10 cellular contexts compared by ENCODE assay signal in the genomic region with DNA sequence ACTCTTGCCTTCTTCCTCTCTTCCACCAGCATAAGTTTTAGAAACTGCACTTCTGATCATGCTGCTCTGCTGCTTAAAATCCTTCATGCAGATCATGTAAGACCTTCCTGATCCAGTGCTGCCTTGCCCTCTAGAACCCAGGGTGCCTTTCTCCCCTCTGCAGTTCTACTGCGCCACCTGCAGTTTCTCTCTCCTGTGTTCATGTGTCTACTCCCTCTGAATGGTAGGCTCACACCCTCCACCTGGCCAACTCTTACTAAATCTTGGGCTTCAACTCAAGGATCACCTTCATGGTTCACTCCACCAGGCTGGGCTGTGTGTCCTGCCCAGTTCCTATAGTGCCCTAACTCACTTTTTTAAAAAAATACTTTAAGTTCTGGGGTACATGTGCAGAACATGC.
DNase-seq lines count a peak whose midpoint lies in the region; ATAC-seq and TF ChIP-seq lines count a peak whose summit lies in the region.
"Had no signal": no experiment of that assay in that cellular context is flagged by ENCODE, and none has a peak within 500 bp of the region (broad histone marks: within the 10 kb centered on the region; RNA-seq: fewer than 3 reads in every experiment).

No MANE protein-coding gene starts in this region.

- peak; percentile 59 for DNase-seq in activated naive CD4-positive, alpha-beta T cell treated with anti-CD3 and anti-CD28 coated beads, Interleukin-2, amount 10 ng/mL, durations not matched to agents 7 days and 5 days
- DNase-seq in activated naive CD4-positive, alpha-beta T cell treated with anti-CD3 and anti-CD28 coated beads, Interleukin-2, amount 50 U/mL, for 72 hours (ENCODE audit: low spot score in 2 of 2) = no peak
- DNase-seq in OCI-LY7 (ENCODE audit: low spot score) (peak; percentile 78), brain microvascular endothelial cell (no peak), NCI-H2196 (lab: John Stamatoyannopoulos, UW; ENCODE audit: unreplicated experiment) (no peak), ascending aorta (ENCODE audit: low spot score in 2 of 2) (no peak)
- DNase-seq in stimulated activated CD8-positive, alpha-beta memory T cell treated with anti-CD3 and anti-CD28 coated beads, Interleukin-4, amount 100 ng/mL, for 48 hours = peak; percentile 64
- DNase-seq: NCI-H2029 had no signal

- peaks cover 3% of the 10 kb centered on the region for H3K27me3 Mint-ChIP-seq in activated naive CD4-positive, alpha-beta T cell treated with anti-CD3 and anti-CD28 coated beads, Interleukin-2, amount 10 ng/mL, durations not matched to agents 7 days and 5 days

- TF ChIP-seq POLR2A in gastroesophageal sphincter (IDR thresholded peaks at IDR 0.05) = no peak

- H3K9me3 ChIP-seq in OCI-LY7 (ENCODE audit: low read length) (no peaks in the 10 kb centered on the region), gastroesophageal sphincter (no peaks in the 10 kb centered on the region), ascending aorta (no peaks in the 10 kb centered on the region)

- H3K4me3 ChIP-seq in OCI-LY7 (ENCODE audit: low read depth, low read length, poor library complexity, severe bottlenecking) (no peak overlapping the region), brain microvascular endothelial cell (ENCODE audit: low read depth, low read length) (no peak overlapping the region), gastroesophageal sphincter (no peak overlapping the region), ascending aorta (no peak overlapping the region)

- peaks cover 66% of the 10 kb centered on the region for H3K4me1 Mint-ChIP-seq in activated naive CD4-positive, alpha-beta T cell treated with anti-CD3 and anti-CD28 coated beads, Interleukin-2, amount 10 ng/mL, durations not matched to agents 7 days and 5 days

- intact Hi-C loops in OCI-LY7 (cut with micrococcal nuclease; ENCODE audit: unreplicated experiment) = loop anchor here (1.0 kb wide), 1 partner anchor 124 kb away; no protein-coding TSS in a partner anchor
- intact Hi-C loops in ascending aorta (cut with DNase I) = no loop called here

- TF ChIP-seq CTCF in OCI-LY7 (conservative IDR thresholded peaks at IDR 0.05; ENCODE audit: low read length) = peak; percentile 82
- TF ChIP-seq CTCF in brain microvascular endothelial cell (IDR thresholded peaks at IDR 0.05; ENCODE audit: low read depth, low read length, missing control alignments) = peak; percentile 6
- no peak for TF ChIP-seq CTCF in gastroesophageal sphincter (IDR thresholded peaks at IDR 0.05)
- no peak for TF ChIP-seq CTCF in ascending aorta (IDR thresholded peaks at IDR 0.05)

- peak overlapping the region; percentile 64 for H2AFZ ChIP-seq in OCI-LY7 (ENCODE audit: low read length)

- H3K27ac ChIP-seq in OCI-LY7 (ENCODE audit: low read depth, low read length, poor library complexity, severe bottlenecking) (no peak overlapping the region), brain microvascular endothelial cell (no peak overlapping the region), gastroesophageal sphincter (no peak overlapping the region), ascending aorta (no peak overlapping the region)
- H3K27ac ChIP-seq: VCaP had no signal

- H3K4me1 ChIP-seq in OCI-LY7 (ENCODE audit: insufficient read depth, low read length, poor library complexity, severe bottlenecking) = peaks cover 14% of the 10 kb centered on the region
- H3K4me1 ChIP-seq in gastroesophageal sphincter = peaks cover 0 to 23% (median 0%) of the 10 kb centered on the region in 3 donors
- H3K4me1 ChIP-seq in ascending aorta = no peaks in the 10 kb centered on the region

- H3K36me3 Mint-ChIP-seq in activated naive CD4-positive, alpha-beta T cell treated with anti-CD3 and anti-CD28 coated beads, Interleukin-2, amount 10 ng/mL, durations not matched to agents 7 days and 5 days = no peaks in the 10 kb centered on the region
- peaks cover 0 to 19% of the 10 kb centered on the region in 2 donors for H3K36me3 Mint-ChIP-seq in activated naive CD4-positive, alpha-beta T cell treated with anti-CD3 and anti-CD28 coated beads, Interleukin-2, amount 50 U/mL, for 72 hours

- BruUV-seq in OCI-LY7 (replicated peaks; lab: Mats Ljungman, UMichigan) = no TSS peak

- no peak overlapping the region for H3K4me3 Mint-ChIP-seq in activated naive CD4-positive, alpha-beta T cell treated with anti-CD3 and anti-CD28 coated beads, Interleukin-2, amount 10 ng/mL, durations not matched to agents 7 days and 5 days

- no peak for TF ChIP-seq EP300 in gastroesophageal sphincter (IDR thresholded peaks at IDR 0.05)

- H3K27me3 ChIP-seq in brain microvascular endothelial cell (replicated peaks) (no peaks in the 10 kb centered on the region), gastroesophageal sphincter (no peaks in the 10 kb centered on the region), ascending aorta (no peaks in the 10 kb centered on the region)

- in situ Hi-C loops in brain microvascular endothelial cell (cut with HindIII; ENCODE audit: low pct_ligation_motif_present, low sequenced_read_pairs) = no loop called here

- no peak for ATAC-seq in activated naive CD4-positive, alpha-beta T cell treated with anti-CD3 and anti-CD28 coated beads, Interleukin-2, amount 50 U/mL, for 72 hours
- no peak for ATAC-seq in gastroesophageal sphincter

- CTCF ChIA-PET in activated naive CD4-positive, alpha-beta T cell treated with anti-CD3 and anti-CD28 coated beads, Interleukin-2, amount 10 ng/mL, durations not matched to agents 7 days and 5 days (lab: Charles Lee) = interaction anchor here (0.9 to 4.6 kb wide), 4 partner anchors 21 to 123 kb away, joined by 3 to 18 read pairs (median 4); no protein-coding TSS in a partner anchor
- CTCF ChIA-PET in OCI-LY7 (lab: Charles Lee; ENCODE audit: unreplicated experiment) = no interaction called here

- H3K36me3 ChIP-seq in OCI-LY7 (ENCODE audit: insufficient read depth, low read length) = no peaks in the 10 kb centered on the region
- no peaks in the 10 kb centered on the region for H3K36me3 ChIP-seq in brain microvascular endothelial cell (replicated peaks)
- no peaks in the 10 kb centered on the region for H3K36me3 ChIP-seq in gastroesophageal sphincter
- no peaks in the 10 kb centered on the region for H3K36me3 ChIP-seq in ascending aorta

- peak overlapping the region; percentile 30 for H3K27ac Mint-ChIP-seq in activated naive CD4-positive, alpha-beta T cell treated with anti-CD3 and anti-CD28 coated beads, Interleukin-2, amount 10 ng/mL, durations not matched to agents 7 days and 5 days
- peak overlapping the region in 1 of 2 donors; percentile 1 for H3K27ac Mint-ChIP-seq in activated naive CD4-positive, alpha-beta T cell treated with anti-CD3 and anti-CD28 coated beads, Interleukin-2, amount 50 U/mL, for 72 hours

- H3K4me2 ChIP-seq in OCI-LY7 (ENCODE audit: low read length) = peak overlapping the region; percentile 10; the same call in 1 of the 2 replicates

- WGBS in gastroesophageal sphincter (ENCODE audit: low coverage in 1 of 2), 2 donors = 88 to 100% methylated on average over 1 of the region's 1 CpG

- H3K79me2 ChIP-seq in OCI-LY7 (ENCODE audit: insufficient read depth, low read depth, low read length) = no peaks in the 10 kb centered on the region

- POLR2A ChIA-PET in OCI-LY7 (lab: Charles Lee) = interaction anchor here (0.7 to 1.7 kb wide), 3 partner anchors 26 to 152 kb away, joined by 3 to 4 read pairs (median 4); no protein-coding TSS in a partner anchor

- H4K20me1 ChIP-seq in OCI-LY7 (ENCODE audit: insufficient read depth, low read length) = no peaks in the 10 kb centered on the region

- no peaks in the 10 kb centered on the region for H3K9me2 ChIP-seq in OCI-LY7 (ENCODE audit: insufficient read depth, low read length)

- no peaks in the 10 kb centered on the region for H3K9me3 Mint-ChIP-seq in activated naive CD4-positive, alpha-beta T cell treated with anti-CD3 and anti-CD28 coated beads, Interleukin-2, amount 10 ng/mL, durations not matched to agents 7 days and 5 days
- peaks cover 0 to 9% of the 10 kb centered on the region in 2 donors for H3K9me3 Mint-ChIP-seq in activated naive CD4-positive, alpha-beta T cell treated with anti-CD3 and anti-CD28 coated beads, Interleukin-2, amount 50 U/mL, for 72 hours

Comparison
In these comparisons a context has a peak if more than half of its experiments do, and no peak if none do; other contexts are left out.
1. DNase-seq: peak in activated naive CD4-positive, alpha-beta T cell treated with anti-CD3 and anti-CD28 coated beads, Interleukin-2, amount 10 ng/mL, durations not matched to agents 7 days and 5 days (single experiment), OCI-LY7 (single experiment) and stimulated activated CD8-positive, alpha-beta memory T cell treated with anti-CD3 and anti-CD28 coated beads, Interleukin-4, amount 100 ng/mL, for 48 hours (single experiment); none in activated naive CD4-positive, alpha-beta T cell treated with anti-CD3 and anti-CD28 coated beads, Interleukin-2, amount 50 U/mL, for 72 hours (0 of 2), brain microvascular endothelial cell (single experiment), NCI-H2196 (single experiment) and ascending aorta (0 of 2).
2. CTCF ChIP-seq: peak in OCI-LY7 (single experiment) and brain microvascular endothelial cell (single experiment); none in gastroesophageal sphincter (0 of 4) and ascending aorta (0 of 3).